ENCODE assay signal across 9 cellular contexts in genomic region chr17:60896996-60897395, GRCh38.
"Had no signal": no experiment of that assay in that cellular context is flagged by ENCODE, and none has a peak within 500 bp of the region (broad histone marks: within the 10 kb centered on the region; RNA-seq: fewer than 3 reads in every experiment).

No MANE protein-coding gene starts in this region.

- DNase-seq: IMR-90, Karpas-422, KBM-7, KG1 had no signal

- ATAC-seq: HepG2, K562 had no signal

- H3K27ac ChIP-seq: HL-60, KMS-11 had no signal

- H3K4me2 ChIP-seq: KMS-11 had no signal

- H3K4me3 ChIP-seq: K562 had no signal

- FAIRE-seq: HepG2, HTR-8/SVneo, K562 had no signal
